In genomic region chr6:56841372-56841749, GRCh38 we compare ENCODE assay signal across 10 cellular contexts.
A peak's percentile ranks its signal among the peaks of the same experiment; 100 is the strongest.
DNase-seq lines count a peak whose midpoint lies in the region; ATAC-seq, FAIRE-seq and TF ChIP-seq lines count a peak whose summit lies in the region.
"Had no signal": no experiment of that assay in that cellular context is flagged by ENCODE, and none has a peak within 500 bp of the region (broad histone marks: within the 10 kb centered on the region; RNA-seq: fewer than 3 reads in every experiment).

No MANE protein-coding gene starts in this region.

- no peak for TF ChIP-seq RAD21 in A549 (conservative IDR thresholded peaks at IDR 0.05 in 1 of 2, IDR thresholded peaks at IDR 0.05 in 1 of 2)

- peaks cover 4% of the 10 kb centered on the region for H3K27me3 Mint-ChIP-seq in nephron progenitor cell (ENCODE audit: low read depth, poor library complexity)

- H3K4me1 ChIP-seq in A549 (peaks cover 59% of the 10 kb centered on the region), HUES64 (ENCODE audit: insufficient read depth, low read length) (peaks cover 69% of the 10 kb centered on the region)

- H3K9ac ChIP-seq in HUES64 (ENCODE audit: low read depth, low read length) = no peak overlapping the region

- no peak for TF ChIP-seq POLR2A in A549 (IDR thresholded peaks at IDR 0.05; ENCODE audit: low read length)

- H3K27ac ChIP-seq in A549 (peak overlapping the region; percentile 41 to 44; a peak in 4 of 6 replicates), HUES64 (ENCODE audit: low read depth, low read length) (no peak overlapping the region), dorsolateral prefrontal cortex (peak overlapping the region in 56 of 59 donors; percentile 4 to 99 (median 95))

- ATAC-seq in A549 (no peak), HG02588 (IDR thresholded peaks at IDR 0.05; ENCODE audit: unreplicated experiment) (no peak)

- no peaks in the 10 kb centered on the region for H3K36me3 ChIP-seq in HUES64 (ENCODE audit: insufficient read depth, low read length)

- H3K9me3 Mint-ChIP-seq in nephron progenitor cell = no peaks in the 10 kb centered on the region

- no peaks in the 10 kb centered on the region for H3K27me3 ChIP-seq in HUES64 (ENCODE audit: insufficient read depth, low read length)
- no peaks in the 10 kb centered on the region for H3K27me3 ChIP-seq in dorsolateral prefrontal cortex

- 6% methylated on average over 3 of the region's 3 CpGs for WGBS in A549 (ENCODE audit: missing lambda C conversion rate)
- WGBS in HUES64 = 41% methylated on average over 2 of the region's 3 CpGs

- no peaks in the 10 kb centered on the region for H3K36me3 Mint-ChIP-seq in nephron progenitor cell (ENCODE audit: low read depth)

- TF ChIP-seq EP300 in A549 (IDR thresholded peaks at IDR 0.05) = no peak

- H3K9me3 ChIP-seq in A549 (no peaks in the 10 kb centered on the region), HUES64 (ENCODE audit: insufficient read depth, low read depth, low read length) (no peaks in the 10 kb centered on the region)

- H3K4me3 ChIP-seq in A549 (peak overlapping the region; percentile 90), HUES64 (ENCODE audit: low read length) (peak overlapping the region; percentile 88), dorsolateral prefrontal cortex (peak overlapping the region; percentile 63 to 93 (median 80))

- POLR2A ChIA-PET in A549 (lab: Yijun Ruan, JAX) = no interaction called here

- DNase-seq in A549 (ENCODE audit: low read depth in 1 of 2, low spot score in 1 of 2) (no peak), dorsolateral prefrontal cortex (no peak), nephron progenitor cell (no peak), NOMO-1 (lab: John Stamatoyannopoulos, UW; ENCODE audit: unreplicated experiment in 2 of 2) (no peak), kidney glomerular epithelial cell (lab: John Stamatoyannopoulos, UW) (no peak)
- DNase-seq in NK-92 treated with Interleukin-12 subunit alpha and Interleukin-12 subunit beta, amount 100 ng/mL, for 24 hours (lab: John Stamatoyannopoulos, UW) = no peak
- DNase-seq: activated T-cell treated with anti-CD3 and anti-CD28 coated beads for 4 hours, Kasumi-1 had no signal

- CTCF ChIA-PET in A549 (lab: Yijun Ruan, JAX) = interaction anchor here (1.6 to 1.8 kb wide), 3 partner anchors 11 to 204 kb away, joined by 4 to 6 read pairs (median 6); no protein-coding TSS in a partner anchor

- H3K4me2 ChIP-seq in A549 = peak overlapping the region; percentile 92

- intact Hi-C loops in dorsolateral prefrontal cortex (cut with DNase I) = loop anchor here (5.0 kb wide), 3 partner anchors 34 to 129 kb away; no protein-coding TSS in a partner anchor

- no peak for FAIRE-seq in A549 (lab: Jason Lieb, UNC)

- peaks cover 20% of the 10 kb centered on the region for H3K4me1 Mint-ChIP-seq in nephron progenitor cell

- no peak overlapping the region for H3K27ac Mint-ChIP-seq in nephron progenitor cell

- peak overlapping the region; percentile 96 for H3K4me3 Mint-ChIP-seq in nephron progenitor cell

- TF ChIP-seq CTCF in A549 (IDR thresholded peaks at IDR 0.05) (no peak), dorsolateral prefrontal cortex (IDR thresholded peaks at IDR 0.05 in 54 of 56, conservative IDR thresholded peaks at IDR 0.05 in 2 of 56; ENCODE audit: low read depth in 1 of 56, partially characterized antibody in 56 of 56) (no peak), nephron progenitor cell (IDR thresholded peaks at IDR 0.05) (no peak)

TF ChIP-seq in A549, 52 proteins besides CTCF, POLR2A, EP300 and RAD21:
- TF ChIP-seq HES2 (IDR thresholded peaks at IDR 0.05) = no peak
- no peak for TF ChIP-seq SREBF2 (IDR thresholded peaks at IDR 0.05)
- no peak for TF ChIP-seq RNF2 (IDR thresholded peaks at IDR 0.05; ENCODE audit: borderline replicate concordance, low read depth)
TF ChIP-seq in A549: peak in this region for 0.
